9 cellular contexts compared by ENCODE assay signal in genomic region chr12:51678086-51678724, GRCh38.
DNase-seq lines count a peak whose midpoint lies in the region; ATAC-seq and TF ChIP-seq lines count a peak whose summit lies in the region.
"Had no signal": no experiment of that assay in that cellular context is flagged by ENCODE, and none has a peak within 500 bp of the region (broad histone marks: within the 10 kb centered on the region; RNA-seq: fewer than 3 reads in every experiment).

No MANE protein-coding gene starts in this region.

- H3K27ac Mint-ChIP-seq in activated CD4-positive, alpha-beta memory T cell treated with anti-CD3 and anti-CD28 coated beads, Interleukin-2, amount 10 ng/mL, durations not matched to agents 7 days and 5 days = no peak overlapping the region

- H3K4me1 Mint-ChIP-seq in activated CD4-positive, alpha-beta memory T cell treated with anti-CD3 and anti-CD28 coated beads, Interleukin-2, amount 10 ng/mL, durations not matched to agents 7 days and 5 days = peaks cover 4% of the 10 kb centered on the region

- H3K4me3 ChIP-seq in BE2C (ENCODE audit: low read depth, low read length) (no peak overlapping the region), heart right ventricle (no peak overlapping the region), skeletal muscle satellite cell (ENCODE audit: low read length) (no peak overlapping the region)

- no peak overlapping the region for H3K4me3 Mint-ChIP-seq in activated CD4-positive, alpha-beta memory T cell treated with anti-CD3 and anti-CD28 coated beads, Interleukin-2, amount 10 ng/mL, durations not matched to agents 7 days and 5 days

- DNase-seq in BE2C (peak; percentile 66), NCI-H345 (lab: John Stamatoyannopoulos, UW) (peak; percentile 39), heart right ventricle (no peak)
- DNase-seq in activated CD4-positive, alpha-beta memory T cell treated with anti-CD3 and anti-CD28 coated beads, Interleukin-2, amount 10 ng/mL, durations not matched to agents 7 days and 5 days = peak; percentile 21
- DNase-seq in activated CD8-positive, alpha-beta memory T cell treated with anti-CD3 and anti-CD28 coated beads, Interleukin-2, amount 50 U/mL, for 4 hours = no peak
- DNase-seq: left cardiac atrium had no signal

- H3K9me3 Mint-ChIP-seq in activated CD4-positive, alpha-beta memory T cell treated with anti-CD3 and anti-CD28 coated beads, Interleukin-2, amount 10 ng/mL, durations not matched to agents 7 days and 5 days = no peaks in the 10 kb centered on the region

- H3K4me1 ChIP-seq in BE2C (peaks cover 10% of the 10 kb centered on the region; the same call in 1 of the 2 replicates), heart right ventricle (no peaks in the 10 kb centered on the region), skeletal muscle satellite cell (ENCODE audit: control insufficient read depth, insufficient read depth, low read length) (peaks cover 24% of the 10 kb centered on the region)

- ATAC-seq in GM18867 (IDR thresholded peaks at IDR 0.05; ENCODE audit: unreplicated experiment) = peak; percentile 40
- peak in 2 of 8 donors; percentile 48 to 73 for ATAC-seq in heart right ventricle
- ATAC-seq in GM19351 (IDR thresholded peaks at IDR 0.05; ENCODE audit: unreplicated experiment) = no peak

- POLR2A ChIA-PET in activated CD4-positive, alpha-beta memory T cell treated with anti-CD3 and anti-CD28 coated beads, Interleukin-2, amount 10 ng/mL, durations not matched to agents 7 days and 5 days (lab: Charles Lee) = no interaction called here

- H3K27me3 ChIP-seq in BE2C = no peaks in the 10 kb centered on the region
- peaks cover 0 to 11% (median 4%) of the 10 kb centered on the region in 7 donors for H3K27me3 ChIP-seq in heart right ventricle
- no peaks in the 10 kb centered on the region for H3K27me3 ChIP-seq in skeletal muscle satellite cell (ENCODE audit: control insufficient read depth, insufficient read depth, low read length)

- peak overlapping the region; percentile 19 for H3K4me2 ChIP-seq in skeletal muscle satellite cell (ENCODE audit: low read length)

- intact Hi-C loops in heart right ventricle (cut with DNase I) = no loop called here

- WGBS in heart right ventricle, 2 donors = 51 to 57% methylated on average over 5 of the region's 5 CpGs

- no peak overlapping the region for H3K27ac ChIP-seq in heart right ventricle

- CTCF ChIA-PET in activated CD4-positive, alpha-beta memory T cell treated with anti-CD3 and anti-CD28 coated beads, Interleukin-2, amount 10 ng/mL, durations not matched to agents 7 days and 5 days (lab: Charles Lee) = interaction anchor here (1.2 to 2.9 kb wide), 3 partner anchors 10 to 256 kb away, joined by 3 to 10 read pairs (median 5); no protein-coding TSS in a partner anchor

- H3K36me3 ChIP-seq in BE2C (no peaks in the 10 kb centered on the region), heart right ventricle (no peaks in the 10 kb centered on the region), skeletal muscle satellite cell (ENCODE audit: insufficient read depth, low read length) (no peaks in the 10 kb centered on the region)

- TF ChIP-seq CTCF in BE2C (IDR thresholded peaks at IDR 0.05; ENCODE audit: low read depth, low read length) (peak; percentile 95), heart right ventricle (IDR thresholded peaks at IDR 0.05) (peak in 8 of 9 donors; percentile 29 to 75 (median 59))

- peaks cover 32% of the 10 kb centered on the region for H3K27me3 Mint-ChIP-seq in activated CD4-positive, alpha-beta memory T cell treated with anti-CD3 and anti-CD28 coated beads, Interleukin-2, amount 10 ng/mL, durations not matched to agents 7 days and 5 days

- no peaks in the 10 kb centered on the region for H3K9me3 ChIP-seq in BE2C
- no peaks in the 10 kb centered on the region for H3K9me3 ChIP-seq in heart right ventricle
- H3K9me3 ChIP-seq in skeletal muscle satellite cell (replicated peaks; ENCODE audit: low read length) = no peaks in the 10 kb centered on the region

- no peak overlapping the region for H3K9ac ChIP-seq in skeletal muscle satellite cell (ENCODE audit: low read depth, low read length)

- no peaks in the 10 kb centered on the region for H3K36me3 Mint-ChIP-seq in activated CD4-positive, alpha-beta memory T cell treated with anti-CD3 and anti-CD28 coated beads, Interleukin-2, amount 10 ng/mL, durations not matched to agents 7 days and 5 days (ENCODE audit: low read depth)

Comparison
In these comparisons a context has a peak if more than half of its experiments do, and no peak if none do; other contexts are left out.
1. DNase-seq: peak in BE2C (single experiment), NCI-H345 (single experiment) and activated CD4-positive, alpha-beta memory T cell treated with anti-CD3 and anti-CD28 coated beads, Interleukin-2, amount 10 ng/mL, durations not matched to agents 7 days and 5 days (single experiment); none in heart right ventricle (0 of 2) and activated CD8-positive, alpha-beta memory T cell treated with anti-CD3 and anti-CD28 coated beads, Interleukin-2, amount 50 U/mL, for 4 hours (single experiment).